In the genomic region with DNA sequence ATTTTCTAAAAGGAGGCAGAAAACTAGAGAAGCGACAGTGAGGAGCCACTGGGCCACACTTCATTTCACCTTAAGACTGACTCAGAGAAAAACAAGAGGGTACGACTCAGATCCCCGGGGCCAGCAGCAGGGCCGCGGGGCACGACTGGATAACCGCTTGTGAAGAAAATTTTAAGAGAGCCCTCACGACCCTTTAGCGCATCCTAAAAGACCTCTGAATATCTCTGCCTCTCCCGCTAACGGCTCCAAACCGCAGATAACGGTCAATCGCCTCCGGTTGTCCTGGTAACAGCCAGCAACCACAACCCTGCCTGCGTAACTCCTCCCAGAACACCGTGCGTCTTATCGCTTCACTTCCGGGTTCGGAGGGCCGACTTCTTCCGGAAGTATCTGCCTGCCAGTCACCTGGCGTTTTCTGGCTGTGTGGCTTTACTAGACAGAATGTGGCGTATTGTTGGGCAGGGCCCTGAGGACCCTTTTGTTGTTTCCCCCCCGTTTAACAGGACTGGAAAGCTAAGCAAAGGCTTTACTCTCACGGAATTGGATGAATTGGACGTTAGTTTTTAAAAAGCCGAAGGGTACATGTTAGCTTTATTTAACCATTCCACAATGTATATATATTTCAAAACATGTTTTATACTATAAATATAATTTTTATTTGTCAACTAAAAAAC, we compare ENCODE assay signal across 8 cellular contexts. TPM values are rescaled to one million over a fixed set of nuclear protein-coding genes. Genes with fewer than 3 reads are reported as not detected.
DNase-seq lines count a peak whose midpoint lies in the region; ATAC-seq, FAIRE-seq and TF ChIP-seq lines count a peak whose summit lies in the region.

No MANE protein-coding gene starts in this region.

- FAIRE-seq in GM12892 (lab: Jason Lieb, UNC) = peak; percentile 94

- no peaks in the 10 kb centered on the region for H3K9me3 ChIP-seq in adrenal gland (replicated peaks in 1 of 3)
- H3K9me3 ChIP-seq in upper lobe of right lung = no peaks in the 10 kb centered on the region

- no peak for TF ChIP-seq CTCF in adrenal gland (IDR thresholded peaks at IDR 0.05)
- TF ChIP-seq CTCF in upper lobe of right lung (IDR thresholded peaks at IDR 0.05) = no peak

- TF ChIP-seq POLR2A in GM12892 (IDR thresholded peaks at IDR 0.05; ENCODE audit: low read depth, low read length) = peak; percentile 89
- TF ChIP-seq POLR2A in adrenal gland (IDR thresholded peaks at IDR 0.05) = peak in 1 of 2 donors; percentile 38

- ATAC-seq in HG02840 (IDR thresholded peaks at IDR 0.05; ENCODE audit: low FRiP score, unreplicated experiment) (peak; percentile 99), left cardiac atrium (peak; percentile 96), upper lobe of right lung (peak; percentile 99)

- H3K4me1 ChIP-seq in adrenal gland (replicated peaks in 1 of 2) (peaks cover 10 to 18% of the 10 kb centered on the region in 2 donors), upper lobe of right lung (peaks cover 16% of the 10 kb centered on the region)

- H3K27me3 ChIP-seq in adrenal gland (no peaks in the 10 kb centered on the region), upper lobe of right lung (no peaks in the 10 kb centered on the region)

- DNase-seq in GM12892 (ENCODE audit: insufficient read length) (peak; percentile 63), NCI-H1436 (lab: John Stamatoyannopoulos, UW) (peak; percentile 91), SW480 (ENCODE audit: low spot score) (peak; percentile 95), adrenal gland (peak; percentile 90 to 98 (median 95)), left cardiac atrium (peak; percentile 93), posterior vena cava (ENCODE audit: low spot score) (peak; percentile 96), upper lobe of right lung (peak; percentile 93)

- 2 to 8% (median 3%) methylated on average over 23 to 29 of the region's 29 CpGs for WGBS in adrenal gland, 4 donors

- H3K4me3 ChIP-seq in adrenal gland (peak overlapping the region; percentile 10 to 71 (median 62)), upper lobe of right lung (peak overlapping the region; percentile 60)

- peak overlapping the region in 4 of 5 donors; percentile 10 to 79 (median 48) for H3K27ac ChIP-seq in adrenal gland
- H3K27ac ChIP-seq in upper lobe of right lung = peak overlapping the region; percentile 89

- no peaks in the 10 kb centered on the region for H3K36me3 ChIP-seq in adrenal gland (replicated peaks in 1 of 2)
- H3K36me3 ChIP-seq in upper lobe of right lung = no peaks in the 10 kb centered on the region

- intact Hi-C loops in adrenal gland (cut with DNase I) (no loop called here), left cardiac atrium (cut with DNase I) (no loop called here), posterior vena cava (cut with DNase I) (no loop called here), upper lobe of right lung (cut with DNase I) (no loop called here)

RNA-seq across cellular contexts. Expression of gene ATP23, which starts 5.4 kb away (rescaled TPM):
- polyA plus RNA-seq in GM12892 (2012; ENCODE audit: missing spikeins) = 9.5 TPM
- total RNA-seq in adrenal gland (10 to 100 TPM in 3 of 8 donors, 1 to 10 TPM in 5; 4.2 to 20.0 (median 6.7) TPM), left cardiac atrium (1 to 10 TPM; 7.6 to 9.4 TPM), posterior vena cava (1 to 10 TPM; 5.6 to 5.7 TPM), upper lobe of right lung (6.2 TPM)
- 10 to 100 TPM in 1 of 3 donors, 1 to 10 TPM in 2; 6.6 to 12.1 (median 8.4) TPM for polyA plus RNA-seq in adrenal gland

Comparison
In these comparisons a context has a peak if more than half of its experiments do, and no peak if none do; other contexts are left out.
1. Peak in every context shown above with its lines: DNase-seq, ATAC-seq, H3K4me3 ChIP-seq and H3K27ac ChIP-seq.